ENCODE assay signal across 1 cellular context in the genomic region with DNA sequence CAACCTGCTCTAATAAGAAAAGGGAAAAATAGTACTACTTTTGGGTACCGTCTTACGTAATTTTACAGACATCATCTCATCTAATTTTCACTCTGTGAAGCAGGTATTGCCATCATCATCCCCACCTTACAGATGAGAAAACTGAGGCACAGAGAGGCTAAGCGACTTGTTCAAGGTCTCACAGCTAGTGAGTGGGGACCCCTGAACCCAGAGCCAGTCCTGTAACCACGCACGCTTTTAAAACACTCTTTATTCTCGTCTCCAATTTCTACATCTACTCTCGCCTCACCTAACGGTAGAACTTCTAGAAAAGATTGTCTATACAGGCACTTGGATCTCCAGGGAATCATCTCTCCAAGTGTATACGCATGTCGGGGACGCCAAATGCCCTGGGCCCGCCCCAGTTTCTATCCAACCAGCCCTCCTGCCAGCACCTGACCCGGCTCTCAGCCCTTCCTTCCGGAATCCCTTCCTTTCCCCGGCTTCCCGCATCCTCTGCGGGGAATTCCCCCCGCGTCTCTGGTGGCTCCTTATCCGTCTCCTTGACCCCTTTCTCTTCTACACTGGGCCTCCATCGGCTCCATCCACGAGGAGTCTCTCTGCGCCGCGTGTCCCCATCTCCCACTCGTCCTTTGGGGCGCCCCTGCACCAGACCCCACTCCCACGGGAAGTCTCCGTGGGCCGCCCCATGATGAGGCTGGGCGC.
TF ChIP-seq lines count a peak whose summit lies in the region.

No MANE protein-coding gene starts in this region.

TF ChIP-seq in GM12878, 131 proteins besides CTCF, POLR2A, EP300 and RAD21 (continued from another document):
- TF ChIP-seq, protein P1, sequence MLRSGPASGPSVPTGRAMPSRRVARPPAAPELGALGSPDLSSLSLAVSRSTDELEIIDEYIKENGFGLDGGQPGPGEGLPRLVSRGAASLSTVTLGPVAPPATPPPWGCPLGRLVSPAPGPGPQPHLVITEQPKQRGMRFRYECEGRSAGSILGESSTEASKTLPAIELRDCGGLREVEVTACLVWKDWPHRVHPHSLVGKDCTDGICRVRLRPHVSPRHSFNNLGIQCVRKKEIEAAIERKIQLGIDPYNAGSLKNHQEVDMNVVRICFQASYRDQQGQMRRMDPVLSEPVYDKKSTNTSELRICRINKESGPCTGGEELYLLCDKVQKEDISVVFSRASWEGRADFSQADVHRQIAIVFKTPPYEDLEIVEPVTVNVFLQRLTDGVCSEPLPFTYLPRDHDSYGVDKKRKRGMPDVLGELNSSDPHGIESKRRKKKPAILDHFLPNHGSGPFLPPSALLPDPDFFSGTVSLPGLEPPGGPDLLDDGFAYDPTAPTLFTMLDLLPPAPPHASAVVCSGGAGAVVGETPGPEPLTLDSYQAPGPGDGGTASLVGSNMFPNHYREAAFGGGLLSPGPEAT (IDR thresholded peaks at IDR 0.05; ENCODE audit: low read depth): peak; percentile 84
- no peak for TF ChIP-seq RUNX3 (IDR thresholded peaks at IDR 0.05; ENCODE audit: low read length)
- TF ChIP-seq SMARCA5 (IDR thresholded peaks at IDR 0.05): peak; percentile 82
- no peak for TF ChIP-seq PAX8 (IDR thresholded peaks at IDR 0.05)
- TF ChIP-seq IKZF2 (IDR thresholded peaks at IDR 0.05): peak; percentile 82 to 86
- TF ChIP-seq, protein P2, sequence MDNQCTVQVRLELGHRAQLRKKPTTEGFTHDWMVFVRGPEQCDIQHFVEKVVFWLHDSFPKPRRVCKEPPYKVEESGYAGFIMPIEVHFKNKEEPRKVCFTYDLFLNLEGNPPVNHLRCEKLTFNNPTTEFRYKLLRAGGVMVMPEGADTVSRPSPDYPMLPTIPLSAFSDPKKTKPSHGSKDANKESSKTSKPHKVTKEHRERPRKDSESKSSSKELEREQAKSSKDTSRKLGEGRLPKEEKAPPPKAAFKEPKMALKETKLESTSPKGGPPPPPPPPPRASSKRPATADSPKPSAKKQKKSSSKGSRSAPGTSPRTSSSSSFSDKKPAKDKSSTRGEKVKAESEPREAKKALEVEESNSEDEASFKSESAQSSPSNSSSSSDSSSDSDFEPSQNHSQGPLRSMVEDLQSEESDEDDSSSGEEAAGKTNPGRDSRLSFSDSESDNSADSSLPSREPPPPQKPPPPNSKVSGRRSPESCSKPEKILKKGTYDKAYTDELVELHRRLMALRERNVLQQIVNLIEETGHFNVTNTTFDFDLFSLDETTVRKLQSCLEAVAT (IDR thresholded peaks at IDR 0.05): peak; percentile 74
- no peak for TF ChIP-seq IRF4 (IDR thresholded peaks at IDR 0.05; ENCODE audit: low read depth, low read length)
- TF ChIP-seq SIX5 (IDR thresholded peaks at IDR 0.05; ENCODE audit: low read depth, low read length, severe bottlenecking): no peak
- no peak for TF ChIP-seq NR2F1 (conservative IDR thresholded peaks at IDR 0.05)
- no peak for TF ChIP-seq STAT3 (IDR thresholded peaks at IDR 0.05; ENCODE audit: low read depth, low read length)
